Comparison of ENCODE assay signal across 12 cellular contexts in the genomic region with DNA sequence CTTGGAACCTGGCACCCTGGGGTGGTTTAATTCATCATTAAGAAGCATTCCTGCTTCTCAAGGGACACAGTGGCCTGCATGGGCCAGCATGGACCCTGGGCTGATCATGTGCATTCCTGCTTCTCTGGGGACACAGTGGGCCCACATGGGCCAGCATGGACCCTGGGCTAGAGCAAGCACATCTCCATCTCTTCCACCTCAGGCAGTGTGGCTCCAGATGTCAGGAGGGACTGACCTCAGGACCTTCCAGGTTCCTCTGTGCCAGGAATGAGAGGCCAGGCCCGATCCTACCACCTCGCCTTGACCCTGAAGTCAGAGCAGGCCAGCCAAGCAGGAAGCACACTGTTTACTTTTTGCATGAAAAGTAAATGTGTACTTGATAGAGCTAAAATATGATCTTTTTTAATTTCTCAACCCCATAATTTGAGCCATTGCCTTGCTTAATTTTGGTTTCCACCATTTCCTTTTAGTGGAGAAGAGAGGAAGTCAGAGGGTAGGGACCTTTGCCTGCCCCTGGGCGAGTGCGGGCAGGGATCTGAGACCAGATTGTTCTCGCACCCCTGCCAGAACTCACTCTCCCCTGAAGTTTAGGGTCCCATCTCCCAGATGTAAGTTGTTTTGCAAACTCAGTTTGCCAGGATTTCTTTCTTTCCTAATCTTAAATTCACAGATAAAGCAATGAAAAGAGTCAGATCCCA. TPM values are rescaled to one million over a fixed set of nuclear protein-coding genes. Genes with fewer than 3 reads are reported as not detected.
DNase-seq lines count a peak whose midpoint lies in the region; ATAC-seq, FAIRE-seq and TF ChIP-seq lines count a peak whose summit lies in the region.
"Had no signal": no experiment of that assay in that cellular context is flagged by ENCODE, and none has a peak within 500 bp of the region (broad histone marks: within the 10 kb centered on the region; RNA-seq: fewer than 3 reads in every experiment).

No MANE protein-coding gene starts in this region.

- H3K4me3 Mint-ChIP-seq in brain (no peak overlapping the region), nephron (peak overlapping the region in 1 of 3 experiments; percentile 36)
- H3K4me3 Mint-ChIP-seq: activated B cell treated with CpG ODN at 0.5 μM for 24 hours, B cell had no signal

- H3K4me2 ChIP-seq in BLaER1, result peak overlapping the region; percentile 83

- no peak overlapping the region for H3K4me3 ChIP-seq in BLaER1
- H3K4me3 ChIP-seq: esophagus muscularis mucosa, SJCRH30 had no signal

- H3K36me3 Mint-ChIP-seq in brain (peaks cover 6% of the 10 kb centered on the region), nephron (ENCODE audit: low read depth) (peaks cover 8% of the 10 kb centered on the region)

- peak overlapping the region; percentile 57 for H3K27ac ChIP-seq in BLaER1

- no peaks in the 10 kb centered on the region for H3K9me3 ChIP-seq in BLaER1
- H3K9me3 ChIP-seq: esophagus muscularis mucosa, SJCRH30 had no signal

- no peaks in the 10 kb centered on the region for H4K20me1 ChIP-seq in BLaER1

- ATAC-seq in HG02884 (IDR thresholded peaks at IDR 0.05; ENCODE audit: unreplicated experiment) (no peak), GM21381 (IDR thresholded peaks at IDR 0.05; ENCODE audit: unreplicated experiment) (no peak)

- FAIRE-seq in HTR-8/SVneo (lab: Jason Lieb, UNC) (peak; percentile 90), H54 (lab: Jason Lieb, UNC) (no peak)

- no peak for TF ChIP-seq CTCF in brain (conservative IDR thresholded peaks at IDR 0.05)
- TF ChIP-seq CTCF in nephron (IDR thresholded peaks at IDR 0.05; ENCODE audit: unreplicated experiment in 3 of 3), result no peak

- no peaks in the 10 kb centered on the region for H3K27me3 ChIP-seq in BLaER1
- H3K27me3 ChIP-seq: esophagus muscularis mucosa, SJCRH30 had no signal

- DNase-seq in HTR-8/SVneo (ENCODE audit: insufficient read length, low spot score) (no peak), H54 (ENCODE audit: insufficient read length, low spot score) (no peak), EL (no peak)

- peak overlapping the region; percentile 36; the same call in 1 of the 2 replicates for H3K9ac ChIP-seq in BLaER1

- peaks cover 0 to 3% (median 0%) of the 10 kb centered on the region in 5 experiments for H3K9me3 Mint-ChIP-seq in brain
- no peaks in the 10 kb centered on the region for H3K9me3 Mint-ChIP-seq in nephron
- H3K9me3 Mint-ChIP-seq: activated B cell treated with CpG ODN at 0.5 μM for 24 hours had no signal

- H3K36me3 ChIP-seq in BLaER1, result peaks cover 23% of the 10 kb centered on the region
- H3K36me3 ChIP-seq: SJCRH30 had no signal

- H3K27ac Mint-ChIP-seq in brain, result peak overlapping the region; percentile 81 to 98 (median 91)
- peak overlapping the region; percentile 64 to 95 (median 93) for H3K27ac Mint-ChIP-seq in nephron
- H3K27ac Mint-ChIP-seq: activated B cell treated with CpG ODN at 0.5 μM for 24 hours had no signal

- H3K4me1 Mint-ChIP-seq in brain (peaks cover 67% of the 10 kb centered on the region), nephron (peaks cover 70% of the 10 kb centered on the region)

- H3K27me3 Mint-ChIP-seq in brain, result no peaks in the 10 kb centered on the region
- H3K27me3 Mint-ChIP-seq in nephron (ENCODE audit: low read depth), result no peaks in the 10 kb centered on the region
- H3K27me3 Mint-ChIP-seq: activated B cell treated with CpG ODN at 0.5 μM for 24 hours, B cell had no signal

- peaks cover 98% of the 10 kb centered on the region for H3K4me1 ChIP-seq in BLaER1

- TF ChIP-seq POLR2A in H54 (IDR thresholded peaks at IDR 0.05; ENCODE audit: low read depth, low read length), result no peak

RNA-seq across cellular contexts. Expression of gene SPATA2, which starts 25.9 kb away (rescaled TPM):
- polyA plus RNA-seq in brain (ENCODE audit: insufficient read depth, low read depth, low replicate concordance), result 16.6 TPM

RNA-seq across cellular contexts. Expression of gene RNF114, which starts 46.8 kb away (rescaled TPM):
- polyA plus RNA-seq in brain (ENCODE audit: insufficient read depth, low read depth, low replicate concordance), result 82.0 TPM
